In genomic region chr18:31291688-31292087, GRCh38 we compare ENCODE assay signal across 28 cellular contexts.
"Had no signal": no experiment of that assay in that cellular context is flagged by ENCODE, and none has a peak within 500 bp of the region (broad histone marks: within the 10 kb centered on the region; RNA-seq: fewer than 3 reads in every experiment).

No MANE protein-coding gene starts in this region.

- H3K4me1 Mint-ChIP-seq: stimulated activated effector memory CD8-positive, alpha-beta T cell treated with anti-CD3 and anti-CD28 coated beads, Interleukin-12 subunit alpha, Interleukin-12 subunit beta, amount 100 ng/mL, for 72 hours; stimulated activated memory B cell treated with anti-CD40 and anti-IgM and Interleukin-4, amounts not matched to agents 10 μg/mL and 1 μg/mL and 100 μg/mL, for 72 hours; stimulated activated naive B cell treated with anti-CD40 and anti-IgM and Interleukin-4, amounts not matched to agents 10 μg/mL and 1 μg/mL and 100 μg/mL, for 72 hours; stimulated activated naive CD8-positive, alpha-beta T cell treated with anti-CD3 and anti-CD28 coated beads, Interleukin-15, amount 100 ng/mL, for 72 hours had no signal

- H3K27me3 Mint-ChIP-seq: stimulated activated memory B cell treated with anti-CD40 and anti-IgM and Interleukin-4, amounts not matched to agents 10 μg/mL and 1 μg/mL and 100 μg/mL, for 72 hours; stimulated activated naive B cell treated with anti-CD40 and anti-IgM and Interleukin-4, amounts not matched to agents 10 μg/mL and 1 μg/mL and 100 μg/mL, for 72 hours; stimulated activated naive CD8-positive, alpha-beta T cell treated with anti-CD3 and anti-CD28 coated beads, Interleukin-15, amount 100 ng/mL, for 72 hours; stimulated activated naive CD8-positive, alpha-beta T cell treated with anti-CD3 and anti-CD28 coated beads, Interleukin-15, Interleukin-2, amounts not matched to agents 100 ng/mL and 50 ng/mL, for 24 hours; type B pancreatic cell had no signal

- H3K9me3 ChIP-seq: testis, thyroid gland, uterus, vagina had no signal

- DNase-seq: stimulated activated CD4-positive, alpha-beta T cell treated with anti-CD3 and anti-CD28 coated beads, Interleukin-2, amount 100 ng/mL, for 48 hours; stimulated activated CD4-positive, alpha-beta T cell treated with anti-CD3 and anti-CD28 coated beads, Interleukin-4, amount 100 ng/mL, for 1 hour; stimulated activated CD4-positive, alpha-beta T cell treated with anti-CD3 and anti-CD28 coated beads, Interleukin-4, amount 100 ng/mL, for 24 hours; stimulated activated CD4-positive, alpha-beta T cell treated with anti-CD3 and anti-CD28 coated beads, Interleukin-4, amount 100 ng/mL, for 4 hours; stimulated activated CD8-positive, alpha-beta memory T cell treated with anti-CD3 and anti-CD28 coated beads, Interleukin-4, amount 100 ng/mL, for 48 hours; stimulated activated naive B cell treated with anti-CD40 and anti-IgM and Interleukin-4, amounts not matched to agents 10 μg/mL and 1 μg/mL and 100 μg/mL, for 72 hours; stimulated activated naive CD4-positive, alpha-beta T cell; stimulated activated naive CD4-positive, alpha-beta T cell treated with Interleukin-2 at 50 U/mL for 16 hours; stimulated activated naive CD8-positive, alpha-beta T cell treated with anti-CD3 and anti-CD28 coated beads, Interleukin-15, amount 100 ng/mL, for 72 hours; stimulated activated naive CD8-positive, alpha-beta T cell treated with anti-CD3 and anti-CD28 coated beads, Interleukin-15, Interleukin-2, amounts not matched to agents 100 U/mL and 50 U/mL, for 24 hours; stomach; substantia nigra; testis; thyroid gland; tibial artery; transverse colon; trophoblast cell; upper lobe of left lung; upper lobe of right lung; uterus had no signal

- H3K4me3 ChIP-seq: stomach, suprapubic skin, testis, thoracic aorta, thyroid gland, tibial artery, tibial nerve, transverse colon, upper lobe of left lung, upper lobe of right lung, uterus, vagina had no signal

- ATAC-seq: stimulated activated effector memory CD8-positive, alpha-beta T cell treated with anti-CD3 and anti-CD28 coated beads, Interleukin-12 subunit alpha, Interleukin-12 subunit beta, amount 100 ng/mL, for 72 hours; stimulated activated memory B cell treated with anti-CD40 and anti-IgM and Interleukin-4, amounts not matched to agents 10 μg/mL and 1 μg/mL and 100 μg/mL, for 72 hours; stimulated activated naive B cell treated with anti-CD40 and anti-IgM and Interleukin-4, amounts not matched to agents 10 μg/mL and 1 μg/mL and 100 μg/mL, for 72 hours; stimulated activated naive CD8-positive, alpha-beta T cell treated with anti-CD3 and anti-CD28 coated beads, Interleukin-15, amount 100 ng/mL, for 72 hours; stimulated activated naive CD8-positive, alpha-beta T cell treated with anti-CD3 and anti-CD28 coated beads, Interleukin-15, Interleukin-2, amounts not matched to agents 100 U/mL and 50 U/mL, for 24 hours; upper lobe of right lung had no signal

- H3K27ac ChIP-seq: stomach, suprapubic skin, testis, thoracic aorta, thyroid gland, tibial artery, tibial nerve, transverse colon, upper lobe of left lung, upper lobe of right lung, uterus, vagina had no signal

- H3K4me3 Mint-ChIP-seq: stimulated activated effector memory CD8-positive, alpha-beta T cell treated with anti-CD3 and anti-CD28 coated beads, Interleukin-12 subunit alpha, Interleukin-12 subunit beta, amount 100 ng/mL, for 72 hours; stimulated activated memory B cell treated with anti-CD40 and anti-IgM and Interleukin-4, amounts not matched to agents 10 μg/mL and 1 μg/mL and 100 μg/mL, for 72 hours; stimulated activated naive B cell treated with anti-CD40 and anti-IgM and Interleukin-4, amounts not matched to agents 10 μg/mL and 1 μg/mL and 100 μg/mL, for 72 hours; stimulated activated naive CD8-positive, alpha-beta T cell treated with anti-CD3 and anti-CD28 coated beads, Interleukin-15, amount 100 ng/mL, for 72 hours; stimulated activated naive CD8-positive, alpha-beta T cell treated with anti-CD3 and anti-CD28 coated beads, Interleukin-15, Interleukin-2, amounts not matched to agents 100 ng/mL and 50 ng/mL, for 24 hours; type B pancreatic cell had no signal

- H3K27ac Mint-ChIP-seq: stimulated activated effector memory CD8-positive, alpha-beta T cell treated with anti-CD3 and anti-CD28 coated beads, Interleukin-12 subunit alpha, Interleukin-12 subunit beta, amount 100 ng/mL, for 72 hours; stimulated activated memory B cell treated with anti-CD40 and anti-IgM and Interleukin-4, amounts not matched to agents 10 μg/mL and 1 μg/mL and 100 μg/mL, for 72 hours; stimulated activated naive B cell treated with anti-CD40 and anti-IgM and Interleukin-4, amounts not matched to agents 10 μg/mL and 1 μg/mL and 100 μg/mL, for 72 hours; stimulated activated naive CD8-positive, alpha-beta T cell treated with anti-CD3 and anti-CD28 coated beads, Interleukin-15, amount 100 ng/mL, for 72 hours; stimulated activated naive CD8-positive, alpha-beta T cell treated with anti-CD3 and anti-CD28 coated beads, Interleukin-15, Interleukin-2, amounts not matched to agents 100 ng/mL and 50 ng/mL, for 24 hours; type B pancreatic cell had no signal

- H3K36me3 ChIP-seq: stomach, suprapubic skin, thoracic aorta, thyroid gland, tibial artery, tibial nerve, transverse colon, upper lobe of left lung, upper lobe of right lung, uterus, vagina had no signal

- H3K27me3 ChIP-seq: stomach, suprapubic skin, testis, thyroid gland, tibial artery, tibial nerve, transverse colon, upper lobe of left lung, upper lobe of right lung, uterus, vagina had no signal

- H3K36me3 Mint-ChIP-seq: stimulated activated effector memory CD8-positive, alpha-beta T cell treated with anti-CD3 and anti-CD28 coated beads, Interleukin-12 subunit alpha, Interleukin-12 subunit beta, amount 100 ng/mL, for 72 hours; stimulated activated memory B cell treated with anti-CD40 and anti-IgM and Interleukin-4, amounts not matched to agents 10 μg/mL and 1 μg/mL and 100 μg/mL, for 72 hours; stimulated activated naive B cell treated with anti-CD40 and anti-IgM and Interleukin-4, amounts not matched to agents 10 μg/mL and 1 μg/mL and 100 μg/mL, for 72 hours; type B pancreatic cell had no signal

- H3K4me1 ChIP-seq: stomach, testis, thyroid gland, tibial artery, tibial nerve, transverse colon, upper lobe of left lung, upper lobe of right lung, uterus, vagina had no signal
